In the genomic region with DNA sequence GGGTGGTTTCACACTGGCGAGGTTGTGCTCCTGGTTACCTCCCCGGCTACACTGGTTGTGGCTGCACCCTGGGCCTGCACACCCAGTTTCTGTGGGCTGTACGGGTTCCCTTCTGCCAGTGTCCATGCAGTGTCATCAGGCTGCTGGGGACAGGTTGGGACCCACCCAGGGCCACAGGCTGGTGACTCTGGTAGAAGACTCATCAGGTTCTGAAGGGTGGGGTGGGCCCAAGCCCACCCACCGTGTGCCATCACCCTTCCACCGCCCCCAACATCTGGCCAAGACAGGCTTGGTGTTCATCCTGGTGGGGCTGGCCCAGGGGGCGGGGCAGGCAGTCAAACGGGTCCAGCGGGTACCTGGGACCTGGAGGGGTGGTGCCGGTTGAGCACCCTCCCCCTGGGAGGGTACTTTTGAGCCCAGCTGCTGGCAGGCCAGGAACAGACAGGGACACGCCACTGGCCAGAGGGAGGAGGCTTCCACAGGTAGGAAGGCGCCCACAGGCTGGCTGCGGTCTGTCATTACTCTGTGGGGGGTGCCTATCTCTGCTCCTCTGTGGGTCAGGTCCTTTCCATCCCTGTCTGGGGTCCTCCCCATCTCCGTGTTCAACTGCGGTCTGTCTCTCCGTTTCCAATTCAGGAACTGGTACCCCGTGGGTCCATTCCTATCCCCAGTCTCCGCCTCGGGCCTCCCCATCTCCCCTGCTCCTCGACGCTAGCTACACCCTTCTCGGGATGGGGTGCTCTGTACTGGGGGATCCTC, we compare ENCODE assay signal across 9 cellular contexts. TPM values are rescaled to one million over a fixed set of nuclear protein-coding genes. Genes with fewer than 3 reads are reported as not detected.
A peak's percentile ranks its signal among the peaks of the same experiment; 100 is the strongest.
DNase-seq lines count a peak whose midpoint lies in the region; ATAC-seq and TF ChIP-seq lines count a peak whose summit lies in the region.
"Had no signal": no experiment of that assay in that cellular context is flagged by ENCODE, and none has a peak within 500 bp of the region (broad histone marks: within the 10 kb centered on the region; RNA-seq: fewer than 3 reads in every experiment).

Gene RNF225, plus strand, starts transcription at position 437 of the 759 bp plus-strand sequence. CDS start 434 bp downstream, outside the sequence.

- TF ChIP-seq CTCF in uterus (IDR thresholded peaks at IDR 0.05), result no peak

- peaks cover 33% of the 10 kb centered on the region for H3K4me1 Mint-ChIP-seq in activated CD8-positive, alpha-beta memory T cell treated with anti-CD3 and anti-CD28 coated beads, Interleukin-2, amount 10 ng/mL, durations not matched to agents 7 days and 5 days

- no peak within 1 kb of the TSS for H3K4me3 ChIP-seq in uterus

- H3K9me3 Mint-ChIP-seq in activated CD8-positive, alpha-beta memory T cell treated with anti-CD3 and anti-CD28 coated beads, Interleukin-2, amount 10 ng/mL, durations not matched to agents 7 days and 5 days (ENCODE audit: low read depth), result no peaks in the 10 kb centered on the region
- H3K9me3 Mint-ChIP-seq: stimulated activated naive CD8-positive, alpha-beta T cell treated with anti-CD3 and anti-CD28 coated beads, Interleukin-15, Interleukin-2, amounts not matched to agents 100 ng/mL and 50 ng/mL, for 24 hours had no signal

- H3K4me1 ChIP-seq in uterus, result peaks cover 0 to 7% of the 10 kb centered on the region in 2 donors

- no peak within 1 kb of the TSS for H3K4me3 Mint-ChIP-seq in activated CD8-positive, alpha-beta memory T cell treated with anti-CD3 and anti-CD28 coated beads, Interleukin-2, amount 10 ng/mL, durations not matched to agents 7 days and 5 days
- H3K4me3 Mint-ChIP-seq: stimulated activated naive CD8-positive, alpha-beta T cell treated with anti-CD3 and anti-CD28 coated beads, Interleukin-15, Interleukin-2, amounts not matched to agents 100 ng/mL and 50 ng/mL, for 24 hours had no signal

- no peaks in the 10 kb centered on the region for H3K9me3 ChIP-seq in uterus

- no peaks in the 10 kb centered on the region for H3K36me3 ChIP-seq in uterus

- peaks cover 8% of the 10 kb centered on the region for H3K27me3 Mint-ChIP-seq in activated CD8-positive, alpha-beta memory T cell treated with anti-CD3 and anti-CD28 coated beads, Interleukin-2, amount 10 ng/mL, durations not matched to agents 7 days and 5 days

- DNase-seq in stimulated activated CD4-positive, alpha-beta T cell treated with anti-CD3 and anti-CD28 coated beads, Interleukin-15, amount 100 ng/mL, for 24 hours, result peak; percentile 59
- no peak for DNase-seq in stimulated activated CD4-positive, alpha-beta T cell treated with anti-CD3 and anti-CD28 coated beads, Interleukin-1b, Interleukin-23, amount 100 ng/mL, for 48 hours
- no peak for DNase-seq in activated CD8-positive, alpha-beta memory T cell treated with anti-CD3 and anti-CD28 coated beads, Interleukin-2, amount 10 ng/mL, durations not matched to agents 7 days and 5 days
- peak; percentile 90 for DNase-seq in islet precursor cell
- no peak for DNase-seq in uterus

- H3K36me3 Mint-ChIP-seq in activated CD8-positive, alpha-beta memory T cell treated with anti-CD3 and anti-CD28 coated beads, Interleukin-2, amount 10 ng/mL, durations not matched to agents 7 days and 5 days, result peaks cover 39% of the 10 kb centered on the region

- H3K27ac Mint-ChIP-seq in activated CD8-positive, alpha-beta memory T cell treated with anti-CD3 and anti-CD28 coated beads, Interleukin-2, amount 10 ng/mL, durations not matched to agents 7 days and 5 days, result no peak within 1 kb of the TSS
- H3K27ac Mint-ChIP-seq: stimulated activated naive CD8-positive, alpha-beta T cell treated with anti-CD3 and anti-CD28 coated beads, Interleukin-15, Interleukin-2, amounts not matched to agents 100 ng/mL and 50 ng/mL, for 24 hours had no signal

- H3K27me3 ChIP-seq in uterus, result peaks cover 0 to 5% of the 10 kb centered on the region in 2 donors

- no peak within 1 kb of the TSS for H3K27ac ChIP-seq in uterus

- peak; percentile 8 for ATAC-seq in activated CD8-positive, alpha-beta memory T cell treated with anti-CD3 and anti-CD28 coated beads, Interleukin-2, amount 10 ng/mL, durations not matched to agents 7 days and 5 days
- ATAC-seq in HG02852 (IDR thresholded peaks at IDR 0.05; ENCODE audit: unreplicated experiment) (no peak), HG03571 (IDR thresholded peaks at IDR 0.05; ENCODE audit: unreplicated experiment) (no peak), HG03139 (IDR thresholded peaks at IDR 0.05; ENCODE audit: unreplicated experiment) (no peak)

- no peak for TF ChIP-seq POLR2A in uterus (IDR thresholded peaks at IDR 0.05)

- CTCF ChIA-PET in activated CD8-positive, alpha-beta memory T cell treated with anti-CD3 and anti-CD28 coated beads, Interleukin-2, amount 10 ng/mL, durations not matched to agents 7 days and 5 days (lab: Charles Lee), result no interaction called here

- intact Hi-C loops in uterus (cut with DNase I; ENCODE audit: low total_unique reads), result no loop called here

RNA-seq across cellular contexts. Expression of gene RNF225, which starts in this region (rescaled TPM):
- under 1 TPM; 0.61 to 0.70 TPM for total RNA-seq in activated CD8-positive, alpha-beta memory T cell treated with anti-CD3 and anti-CD28 coated beads, Interleukin-2, amount 10 ng/mL, durations not matched to agents 7 days and 5 days
- not detected for total RNA-seq in uterus

Comparison
In these comparisons a context has a peak if more than half of its experiments do, and no peak if none do; other contexts are left out.
1. DNase-seq: peak in stimulated activated CD4-positive, alpha-beta T cell treated with anti-CD3 and anti-CD28 coated beads, Interleukin-15, amount 100 ng/mL, for 24 hours (single experiment) and islet precursor cell (single experiment); none in stimulated activated CD4-positive, alpha-beta T cell treated with anti-CD3 and anti-CD28 coated beads, Interleukin-1b, Interleukin-23, amount 100 ng/mL, for 48 hours (single experiment), activated CD8-positive, alpha-beta memory T cell treated with anti-CD3 and anti-CD28 coated beads, Interleukin-2, amount 10 ng/mL, durations not matched to agents 7 days and 5 days (single experiment) and uterus (0 of 2).
2. Peak in ATAC-seq in activated CD8-positive, alpha-beta memory T cell treated with anti-CD3 and anti-CD28 coated beads, Interleukin-2, amount 10 ng/mL, durations not matched to agents 7 days and 5 days; RNA of the gene not detected or under 1 TPM.